Comparison of ENCODE assay signal across 9 cellular contexts in the genomic region with DNA sequence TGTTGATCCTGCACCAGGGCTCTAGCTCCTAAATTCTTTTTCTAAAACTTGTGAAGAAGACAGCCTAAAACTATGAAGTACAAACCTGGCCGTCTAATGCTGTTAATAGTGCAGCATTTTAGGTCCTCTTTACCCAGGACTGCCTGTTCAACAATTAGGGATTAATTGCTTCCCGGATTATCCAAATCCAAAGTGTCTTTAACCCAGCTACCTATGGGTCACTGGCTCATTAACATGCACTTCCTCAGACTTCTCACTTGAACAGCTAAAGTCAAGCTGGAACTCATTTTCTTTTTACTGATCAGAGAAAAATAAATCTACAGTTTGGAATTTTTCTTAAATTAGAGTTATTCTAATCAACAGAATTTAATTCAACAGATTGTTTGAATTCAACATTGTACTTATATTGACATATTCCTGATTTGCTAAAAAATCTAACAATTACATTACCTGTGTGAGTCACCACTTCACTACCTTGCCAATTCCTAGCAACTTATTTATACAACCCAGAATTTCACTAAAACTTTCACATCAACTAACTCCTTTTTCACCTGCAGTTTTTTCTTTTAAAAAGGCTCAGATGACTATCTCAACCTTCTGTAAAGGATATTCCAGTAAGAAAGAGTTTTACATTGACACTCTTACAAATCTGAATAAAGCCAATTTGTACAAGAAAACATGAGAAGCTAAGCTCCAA. TPM values are rescaled to one million over a fixed set of nuclear protein-coding genes. Genes with fewer than 3 reads are reported as not detected.
DNase-seq lines count a peak whose midpoint lies in the region; ATAC-seq, FAIRE-seq and TF ChIP-seq lines count a peak whose summit lies in the region.
"Had no signal": no experiment of that assay in that cellular context is flagged by ENCODE, and none has a peak within 500 bp of the region (broad histone marks: within the 10 kb centered on the region; RNA-seq: fewer than 3 reads in every experiment).

No MANE protein-coding gene starts in this region.

- H3K27me3 ChIP-seq in right atrium auricular region (no peaks in the 10 kb centered on the region), K562 (ENCODE audit: control insufficient read depth in 2 of 2, insufficient read depth in 2 of 2, low read length in 2 of 2) (no peaks in the 10 kb centered on the region)

- CTCF ChIA-PET in K562 (lab: Yijun Ruan, JAX; ENCODE audit: low intra/inter-chr PET ratio) = no interaction called here

- no peak for FAIRE-seq in K562 (lab: Jason Lieb, UNC)
- FAIRE-seq: endometrium had no signal

- peak overlapping the region; percentile 88 for H3K4me2 ChIP-seq in K562 (ENCODE audit: insufficient read depth, low read length)

- TF ChIP-seq RAD21 in K562 (CRISPR knock-in tag; conservative IDR thresholded peaks at IDR 0.05 in 1 of 2, IDR thresholded peaks at IDR 0.05 in 1 of 2) = no peak

- H3K4me3 Mint-ChIP-seq in mesothelial cell of epicardium = peak overlapping the region; percentile 86

- H3K9me3 ChIP-seq in right atrium auricular region (no peaks in the 10 kb centered on the region), K562 (replicated peaks; ENCODE audit: control insufficient read depth, insufficient read depth, low read depth, low read length) (no peaks in the 10 kb centered on the region)

- no peak for DNase-seq in right atrium auricular region (ENCODE audit: low spot score)
- DNase-seq in left cardiac atrium = no peak
- no peak for DNase-seq in K562 (ENCODE audit: extremely low read depth in 1 of 4, low spot score in 3 of 4)
- DNase-seq in mesothelial cell of epicardium (ENCODE audit: low spot score in 2 of 2, unreplicated experiment in 2 of 2) = no peak
- DNase-seq in HCEC 1CT = no peak
- DNase-seq in mucosa of gallbladder (ENCODE audit: low spot score) = no peak
- no peak for DNase-seq in NK-92 treated with Interleukin-12 subunit alpha and Interleukin-12 subunit beta, amount 100 ng/mL, for 24 hours (lab: John Stamatoyannopoulos, UW)

- peaks cover 2% of the 10 kb centered on the region for H3K9me1 ChIP-seq in K562 (ENCODE audit: control insufficient read depth, insufficient read depth, low read length)

- H3K4me1 ChIP-seq in right atrium auricular region = peaks cover 0 to 68% of the 10 kb centered on the region in 2 donors
- peaks cover 7 to 12% of the 10 kb centered on the region in 2 experiments; a peak in 3 of 5 replicates for H3K4me1 ChIP-seq in K562 (replicated peaks in 1 of 2; ENCODE audit: control insufficient read depth in 2 of 2, insufficient read depth in 2 of 2, low read length in 2 of 2)

- H3K36me3 ChIP-seq in right atrium auricular region = peaks cover 66% of the 10 kb centered on the region
- H3K36me3 ChIP-seq in K562 (ENCODE audit: control insufficient read depth, insufficient read depth, low read length) = peaks cover 74% of the 10 kb centered on the region

- peaks cover 45% of the 10 kb centered on the region for H3K4me1 Mint-ChIP-seq in mesothelial cell of epicardium

- intact Hi-C loops in left cardiac atrium (cut with DNase I) = loop anchor here in 1 of 2 donors (5.0 kb wide), 1 partner anchor 181 kb away; no protein-coding TSS in a partner anchor
- intact Hi-C loops in K562 (cut with micrococcal nuclease) = loop anchor here (5.0 kb wide), 1 partner anchor 1604 kb away; the partner anchor contains the start of genes CEP170 and SDCCAG8

- peaks cover 37% of the 10 kb centered on the region for H3K36me3 Mint-ChIP-seq in mesothelial cell of epicardium

- H2AFZ ChIP-seq in K562 (ENCODE audit: low read depth, low read length) = no peak overlapping the region

- H3K4me3 ChIP-seq in right atrium auricular region (peak overlapping the region; percentile 90 to 99), K562 (peak overlapping the region; percentile 96)

- in situ Hi-C loops in K562 (cut with MboI) = loop anchor here (5.0 kb wide), 1 partner anchor 181 kb away; no protein-coding TSS in a partner anchor

- no peak for TF ChIP-seq CTCF in right atrium auricular region (IDR thresholded peaks at IDR 0.05)
- TF ChIP-seq CTCF in K562 (IDR thresholded peaks at IDR 0.05 in 2 of 3, conservative IDR thresholded peaks at IDR 0.05 in 1 of 3; ENCODE audit: insufficient read depth in 2 of 3, low read depth in 1 of 3, low read length in 3 of 3) = no peak
- TF ChIP-seq CTCF in mesothelial cell of epicardium (IDR thresholded peaks at IDR 0.05; ENCODE audit: unreplicated experiment) = no peak

- H3K9me3 Mint-ChIP-seq in mesothelial cell of epicardium = no peaks in the 10 kb centered on the region

- BruUV-seq in K562 (replicated peaks; lab: Mats Ljungman, UMichigan) = no TSS peak

- 17% methylated on average over 2 of the region's 2 CpGs for WGBS in K562 (ENCODE audit: insufficient coverage, low coverage, missing lambda C conversion rate)

- ATAC-seq in left cardiac atrium (no peak), K562 (no peak), HG03520 (IDR thresholded peaks at IDR 0.05; ENCODE audit: unreplicated experiment) (no peak)

- H3K79me2 ChIP-seq in K562 (ENCODE audit: control insufficient read depth, insufficient read depth, low read length) = peaks cover 98% of the 10 kb centered on the region

- TF ChIP-seq POLR2A in K562 (conservative IDR thresholded peaks at IDR 0.05) = 0 out of 2 replicates have a peak, but pooled peaks have one; percentile 5

- H3K27ac Mint-ChIP-seq in mesothelial cell of epicardium = peak overlapping the region; percentile 85

- peak overlapping the region; percentile 4 to 94; a peak in 2 of 4 replicates for H3K9ac ChIP-seq in K562 (ENCODE audit: insufficient read depth in 1 of 2, low read depth in 2 of 2, low read length in 2 of 2)

- H3K27me3 Mint-ChIP-seq in mesothelial cell of epicardium (ENCODE audit: low read depth) = no peaks in the 10 kb centered on the region

- TF ChIP-seq EP300 in K562 (IDR thresholded peaks at IDR 0.05; ENCODE audit: low read length) = no peak

- H3K27ac ChIP-seq in right atrium auricular region (peak overlapping the region; percentile 41 to 100), K562 (ENCODE audit: extremely low read depth, low read depth, low read length) (peak overlapping the region; percentile 98; the same call in 1 of the 3 replicates)

- H4K20me1 ChIP-seq in K562 (replicated peaks; ENCODE audit: control insufficient read depth, insufficient read depth, low read length) = peaks cover 46% of the 10 kb centered on the region

- POLR2A ChIA-PET in K562 (lab: Yijun Ruan, JAX) = interaction anchor here (0.7 to 24.0 kb wide), 6 partner anchors 17 to 191 kb away, joined by 3 to 485 read pairs (median 4); partner anchors contain the start of gene COX20

TF ChIP-seq in K562, 482 proteins besides CTCF, POLR2A, EP300 and RAD21 (continues in another document):
- TF ChIP-seq POLR2H (tag; IDR thresholded peaks at IDR 0.05; ENCODE audit: low read depth) (0 out of 2 replicates have a peak, but pooled peaks have one; percentile 22), HDAC3 (IDR thresholded peaks at IDR 0.05; ENCODE audit: borderline replicate concordance, partially characterized antibody) (peak; percentile 16), KAT7 (CRISPR knock-in tag; IDR thresholded peaks at IDR 0.05; ENCODE audit: borderline replicate concordance) (peak; percentile 50; the same call in 1 of the 2 replicates)

RNA-seq across cellular contexts. Expression of gene HNRNPU, which starts 3.3 kb away (rescaled TPM):
- total RNA-seq in right atrium auricular region = 100 to 1,000 TPM; 175 to 206 TPM
- 100 to 1,000 TPM; 167 to 204 TPM for total RNA-seq in left cardiac atrium
- total RNA-seq in K562 (2011; cell fraction: chromatin; rRNA removed; ENCODE audit: low replicate concordance) = 223 and 1,039 TPM in 2 replicates
- 91.7 and 116 TPM in 2 replicates for total RNA-seq in K562 (2011; cell fraction: nucleolus; rRNA removed)
- 330 and 565 TPM in 2 replicates for total RNA-seq in K562 (2011; cell fraction: nucleoplasm; rRNA removed)
- 668 and 711 TPM in 2 replicates for total RNA-seq in K562 (2014; rRNA removed)
- 445 and 505 TPM in 2 replicates for total RNA-seq in K562 (2014; rRNA removed; fragmentation: Illumina TruSeq; extraction: Trizol)
- total RNA-seq in K562 (2015; rRNA removed; fragmentation: Illumina TruSeq; extraction: Trizol) = 643 and 670 TPM in 2 replicates
- 482 and 577 TPM in 2 replicates for total RNA-seq in K562 (2021)
- polyA plus RNA-seq in K562 (2011; rRNA removed) = 268 and 377 TPM in 2 replicates
- 76.3 and 102 TPM in 2 replicates for polyA plus RNA-seq in K562 (2011; cell fraction: cytosol; rRNA removed)
- 225 and 265 TPM in 2 replicates for polyA plus RNA-seq in K562 (2011; cell fraction: nucleus; rRNA removed)
- 288 and 679 TPM in 2 replicates for polyA plus RNA-seq in K562 (2012)
- polyA plus RNA-seq in K562 (2014; fragmentation: Illumina TruSeq; extraction: Trizol) = 629 and 777 TPM in 2 replicates
- 100 to 1,000 TPM; 159 to 174 TPM for polyA plus RNA-seq in K562 (2014; fragmentation: Nextera tagmentation; extraction: Ambion mirVana)
- polyA plus RNA-seq in K562 (2014; rRNA removed) = 519 and 621 TPM in 2 replicates
- polyA minus RNA-seq in K562 (2011; rRNA and poly(A)+ RNA removed) = 545 and 750 TPM in 2 replicates
- 202 and 313 TPM in 2 replicates for polyA minus RNA-seq in K562 (2011; cell fraction: cytosol; rRNA and poly(A)+ RNA removed)
- polyA minus RNA-seq in K562 (2011; cell fraction: nucleus; rRNA and poly(A)+ RNA removed) = 148 and 261 TPM in 2 replicates
- 423 to 436 TPM (median 424 TPM) in 3 replicates for total RNA-seq in mesothelial cell of epicardium
- 243 TPM for total RNA-seq in mucosa of gallbladder

RNA-seq across cellular contexts. Expression of gene COX20, which starts 25.6 kb away (rescaled TPM):
- total RNA-seq in right atrium auricular region (10 to 100 TPM; 57.3 to 64.7 TPM), left cardiac atrium (10 to 100 TPM; 61.2 to 73.1 TPM), K562 (2014; rRNA removed) (41.5 and 47.2 TPM in 2 replicates), K562 (2014; rRNA removed; fragmentation: Illumina TruSeq; extraction: Trizol) (72.8 and 92.9 TPM in 2 replicates), K562 (2015; rRNA removed; fragmentation: Illumina TruSeq; extraction: Trizol) (77.9 and 84.3 TPM in 2 replicates), K562 (2021) (51.6 and 60.0 TPM in 2 replicates), mesothelial cell of epicardium (27.7 to 31.9 TPM (median 29.3 TPM) in 3 replicates), mucosa of gallbladder (27.5 TPM)
- total RNA-seq in K562 (2011; cell fraction: chromatin; rRNA removed; ENCODE audit: low replicate concordance) = 12.0 and 57.2 TPM in 2 replicates
- total RNA-seq in K562 (2011; cell fraction: nucleolus; rRNA removed) = 9.8 and 15.1 TPM in 2 replicates
- 27.4 and 66.6 TPM in 2 replicates for total RNA-seq in K562 (2011; cell fraction: nucleoplasm; rRNA removed)
- polyA plus RNA-seq in K562 (2011; rRNA removed) (30.6 and 55.6 TPM in 2 replicates), K562 (2014; fragmentation: Illumina TruSeq; extraction: Trizol) (99.5 and 106 TPM in 2 replicates), K562 (2014; fragmentation: Nextera tagmentation; extraction: Ambion mirVana) (100 to 1,000 TPM; 145 to 171 TPM), K562 (2014; rRNA removed) (122 and 192 TPM in 2 replicates)
- polyA plus RNA-seq in K562 (2011; cell fraction: cytosol; rRNA removed) = 10.0 and 20.6 TPM in 2 replicates
- polyA plus RNA-seq in K562 (2011; cell fraction: nucleus; rRNA removed) = 19.3 and 20.9 TPM in 2 replicates
- polyA plus RNA-seq in K562 (2012) = 47.6 and 108 TPM in 2 replicates
- polyA minus RNA-seq in K562 (2011; rRNA and poly(A)+ RNA removed) = 27.2 and 34.7 TPM in 2 replicates
- 6.5 and 6.7 TPM in 2 replicates for polyA minus RNA-seq in K562 (2011; cell fraction: cytosol; rRNA and poly(A)+ RNA removed)
- 30.8 and 45.2 TPM in 2 replicates for polyA minus RNA-seq in K562 (2011; cell fraction: nucleus; rRNA and poly(A)+ RNA removed)
